ENCODE assay signal across 32 cellular contexts in the genomic region with DNA sequence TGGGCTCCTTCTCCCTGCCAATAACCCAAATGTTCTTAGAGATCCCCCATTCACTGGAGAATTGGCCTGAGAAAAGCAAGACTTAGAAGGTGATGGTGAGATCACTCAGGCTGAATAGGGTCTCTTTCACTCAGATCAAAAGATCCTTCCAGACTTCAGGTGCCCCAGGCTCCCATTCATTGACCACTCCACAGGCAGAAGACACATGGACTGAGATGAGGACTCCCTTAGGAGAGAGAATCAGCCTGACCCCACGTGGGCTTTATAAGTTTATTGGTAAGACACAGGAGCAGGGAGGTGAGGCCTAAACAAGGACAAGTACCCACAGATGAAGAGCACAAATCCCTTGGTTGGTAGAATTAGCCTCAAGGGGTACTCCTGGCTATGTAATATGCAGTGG. TPM values are rescaled to one million over a fixed set of nuclear protein-coding genes. Genes with fewer than 3 reads are reported as not detected.
"Had no signal": no experiment of that assay in that cellular context is flagged by ENCODE, and none has a peak within 500 bp of the region (broad histone marks: within the 10 kb centered on the region; RNA-seq: fewer than 3 reads in every experiment).

No MANE protein-coding gene starts in this region.

- H3K36me3 Mint-ChIP-seq: stimulated activated naive B cell treated with anti-CD40 and anti-IgM and Interleukin-4, amounts not matched to agents 10 μg/mL and 1 μg/mL and 100 μg/mL, for 72 hours had no signal

- H3K9me3 Mint-ChIP-seq: activated naive CD8-positive, alpha-beta T cell treated with anti-CD3 and anti-CD28 coated beads for 36 hours; activated T-cell treated with anti-CD3 and anti-CD28 coated beads, Interleukin-2, amount 50 U/mL, for 72 hours; stimulated activated naive B cell treated with anti-CD40 and anti-IgM and Interleukin-4, amounts not matched to agents 10 μg/mL and 1 μg/mL and 100 μg/mL, for 72 hours had no signal

- DNase-seq: activated CD4-positive, CD25-positive, alpha-beta regulatory T cell treated with anti-CD3 and anti-CD28 coated beads, Interleukin-2, amount 50 U/mL, for 72 hours; activated naive CD4-positive, alpha-beta T cell; activated naive CD8-positive, alpha-beta T cell treated with anti-CD3 and anti-CD28 coated beads for 36 hours; activated T-cell treated with anti-CD3 and anti-CD28 coated beads for 4 hours; activated T-cell treated with anti-CD3 and anti-CD28 coated beads, Interleukin-2, amount 50 U/mL, for 72 hours; aorta; body of pancreas; dermis blood vessel endothelial cell; effector CD4-positive, alpha-beta T cell; esophagus squamous epithelium; foreskin melanocyte; heart right ventricle; kidney glomerular epithelial cell; lower lobe of right lung; mesenchymal stem cell; pancreas; retina; sigmoid colon; small intestine; stimulated activated CD4-positive, alpha-beta T cell treated with anti-CD3 and anti-CD28 coated beads, Interleukin-4, amount 100 ng/mL, for 4 hours; stimulated activated naive B cell treated with anti-CD40 and anti-IgM and Interleukin-4, amounts not matched to agents 10 μg/mL and 1 μg/mL and 100 μg/mL, for 72 hours; SW 1271; T-helper 2 cell; tibial artery had no signal

- H3K27ac ChIP-seq: adrenal gland, body of pancreas, esophagus squamous epithelium, heart right ventricle, lower lobe of right lung, pancreas, prostate gland, sigmoid colon, suprapubic skin, tibial artery had no signal

- H3K27ac Mint-ChIP-seq: activated naive CD8-positive, alpha-beta T cell treated with anti-CD3 and anti-CD28 coated beads for 36 hours; activated T-cell treated with anti-CD3 and anti-CD28 coated beads, Interleukin-2, amount 50 U/mL, for 72 hours; stimulated activated naive B cell treated with anti-CD40 and anti-IgM and Interleukin-4, amounts not matched to agents 10 μg/mL and 1 μg/mL and 100 μg/mL, for 72 hours had no signal

- H3K27me3 Mint-ChIP-seq: activated naive CD8-positive, alpha-beta T cell treated with anti-CD3 and anti-CD28 coated beads for 36 hours had no signal

- H3K4me1 Mint-ChIP-seq: stimulated activated naive B cell treated with anti-CD40 and anti-IgM and Interleukin-4, amounts not matched to agents 10 μg/mL and 1 μg/mL and 100 μg/mL, for 72 hours had no signal

- H3K9me3 ChIP-seq: adrenal gland, body of pancreas, esophagus squamous epithelium, heart right ventricle, lower lobe of right lung, pancreas, prostate gland, sigmoid colon, suprapubic skin, tibial artery had no signal

- H3K27me3 ChIP-seq: pancreas had no signal

- ATAC-seq: activated T-cell treated with anti-CD3 and anti-CD28 coated beads, Interleukin-2, amount 50 U/mL, for 72 hours; body of pancreas; heart right ventricle; left lobe of liver; lower lobe of right lung; pancreas; stimulated activated naive B cell treated with anti-CD40 and anti-IgM and Interleukin-4, amounts not matched to agents 10 μg/mL and 1 μg/mL and 100 μg/mL, for 72 hours had no signal

- H3K4me3 Mint-ChIP-seq: activated naive CD8-positive, alpha-beta T cell treated with anti-CD3 and anti-CD28 coated beads for 36 hours; activated T-cell treated with anti-CD3 and anti-CD28 coated beads, Interleukin-2, amount 50 U/mL, for 72 hours; stimulated activated naive B cell treated with anti-CD40 and anti-IgM and Interleukin-4, amounts not matched to agents 10 μg/mL and 1 μg/mL and 100 μg/mL, for 72 hours had no signal

RNA-seq across cellular contexts. Expression of a gene that starts 6.1 kb away (rescaled TPM):
- total RNA-seq: aorta, body of pancreas, dermis blood vessel endothelial cell, esophagus squamous epithelium, glomerular endothelial cell, left lobe of liver, lower lobe of right lung, sigmoid colon, ureter had no signal
- polyA plus RNA-seq: heart right ventricle, neural cell, pancreas had no signal

RNA-seq across cellular contexts. Expression of a gene that starts 11.0 kb away (rescaled TPM):
- total RNA-seq: aorta, dermis blood vessel endothelial cell, glomerular endothelial cell, heart right ventricle, left lobe of liver, lower lobe of right lung, pancreas, prostate gland, sigmoid colon, ureter had no signal
- polyA plus RNA-seq: aorta, heart right ventricle, neural cell, pancreas had no signal

RNA-seq across cellular contexts. Expression of a gene that starts 33.7 kb away (rescaled TPM):
- total RNA-seq: activated naive CD8-positive, alpha-beta T cell treated with anti-CD3 and anti-CD28 coated beads for 36 hours; adrenal gland; aorta; body of pancreas; dermis blood vessel endothelial cell; glomerular endothelial cell; left lobe of liver; lower lobe of right lung; pancreas; sigmoid colon had no signal
- polyA plus RNA-seq: adrenal gland, aorta, heart right ventricle, neural cell, pancreas, sigmoid colon had no signal

RNA-seq across cellular contexts. Expression of a gene that starts 44.7 kb away (rescaled TPM):
- total RNA-seq: activated naive CD8-positive, alpha-beta T cell treated with anti-CD3 and anti-CD28 coated beads for 36 hours; activated T-cell treated with anti-CD3 and anti-CD28 coated beads, Interleukin-2, amount 50 U/mL, for 72 hours; adrenal gland; aorta; body of pancreas; dermis blood vessel endothelial cell; glomerular endothelial cell; heart right ventricle; left lobe of liver; lower lobe of right lung; pancreas; sigmoid colon; ureter had no signal
- polyA plus RNA-seq: heart right ventricle, neural cell had no signal

RNA-seq across cellular contexts. Expression of a gene that starts 54.4 kb away (rescaled TPM):
- total RNA-seq: activated naive CD8-positive, alpha-beta T cell treated with anti-CD3 and anti-CD28 coated beads for 36 hours; activated T-cell treated with anti-CD3 and anti-CD28 coated beads, Interleukin-2, amount 50 U/mL, for 72 hours; adrenal gland; aorta; body of pancreas; dermis blood vessel endothelial cell; esophagus squamous epithelium; glomerular endothelial cell; heart right ventricle; left lobe of liver; lower lobe of right lung; mononuclear cell; pancreas; prostate gland; sigmoid colon; ureter had no signal
- polyA plus RNA-seq: adrenal gland, aorta, heart right ventricle, neural cell, pancreas, sigmoid colon, small intestine had no signal
